ENCODE assay signal across 10 cellular contexts in genomic region chr22:35437038-35437437, GRCh38. TPM values are rescaled to one million over a fixed set of nuclear protein-coding genes. Genes with fewer than 3 reads are reported as not detected.
DNase-seq lines count a peak whose midpoint lies in the region; ATAC-seq, FAIRE-seq and TF ChIP-seq lines count a peak whose summit lies in the region.
"Had no signal": no experiment of that assay in that cellular context is flagged by ENCODE, and none has a peak within 500 bp of the region (broad histone marks: within the 10 kb centered on the region; RNA-seq: fewer than 3 reads in every experiment).

No MANE protein-coding gene starts in this region.

- H3K27ac Mint-ChIP-seq in WTC11 = no peak overlapping the region
- H3K27ac Mint-ChIP-seq: mesothelial cell of epicardium had no signal

- no peaks in the 10 kb centered on the region for H3K4me1 Mint-ChIP-seq in WTC11
- H3K4me1 Mint-ChIP-seq: mesothelial cell of epicardium had no signal

- peaks cover 50% of the 10 kb centered on the region for H3K36me3 Mint-ChIP-seq in WTC11

- ATAC-seq in WTC11 (peak; percentile 75), HG03039 (IDR thresholded peaks at IDR 0.05; ENCODE audit: unreplicated experiment) (no peak), HG02623 (IDR thresholded peaks at IDR 0.05; ENCODE audit: unreplicated experiment) (no peak), HG02763 (IDR thresholded peaks at IDR 0.05; ENCODE audit: unreplicated experiment) (no peak)

- FAIRE-seq in urothelium cell line (lab: Jason Lieb, UNC) = no peak

- POLR2A ChIA-PET in WTC11 (lab: Charles Lee) = interaction anchor here (0.6 kb wide), 1 partner anchor 88 kb away, joined by 6 read pairs; no protein-coding TSS in a partner anchor

- H3K4me3 Mint-ChIP-seq in WTC11 = no peak overlapping the region
- H3K4me3 Mint-ChIP-seq: mesothelial cell of epicardium had no signal

- DNase-seq in stimulated activated CD4-positive, alpha-beta T cell treated with anti-CD3 and anti-CD28 coated beads, Interleukin-12 subunit alpha, Interleukin-12 subunit beta, amount 100 ng/mL, for 48 hours (ENCODE audit: low read depth in 2 of 3, low spot score in 1 of 3) = peak in 2 of 3 donors; percentile 10 to 23
- no peak for DNase-seq in stimulated activated CD4-positive, alpha-beta T cell treated with anti-CD3 and anti-CD28 coated beads, Interleukin-12 subunit alpha, Interleukin-12 subunit beta, amount 100 ng/mL, for 4 hours
- DNase-seq in HK-2 (ENCODE audit: unreplicated experiment) (peak; percentile 48), WTC11 (ENCODE audit: low spot score) (no peak), urothelium cell line (ENCODE audit: low spot score) (peak; percentile 30)
- DNase-seq: activated effector memory CD4-positive, alpha-beta T cell treated with Interleukin-2 at 50 U/mL for 16 hours had no signal

- peaks cover 2% of the 10 kb centered on the region; the same call in 1 of the 2 replicates for H3K27me3 Mint-ChIP-seq in WTC11 (ENCODE audit: low read depth)

- H3K9me3 Mint-ChIP-seq in WTC11 = peaks cover 20% of the 10 kb centered on the region

- TF ChIP-seq CTCF in WTC11 (IDR thresholded peaks at IDR 0.05) = no peak

- CTCF ChIA-PET in WTC11 (lab: Charles Lee) = no interaction called here

TF ChIP-seq in WTC11, 78 proteins besides CTCF, POLR2A, EP300 and RAD21 (continues in another document):
- TF ChIP-seq, protein P1, sequence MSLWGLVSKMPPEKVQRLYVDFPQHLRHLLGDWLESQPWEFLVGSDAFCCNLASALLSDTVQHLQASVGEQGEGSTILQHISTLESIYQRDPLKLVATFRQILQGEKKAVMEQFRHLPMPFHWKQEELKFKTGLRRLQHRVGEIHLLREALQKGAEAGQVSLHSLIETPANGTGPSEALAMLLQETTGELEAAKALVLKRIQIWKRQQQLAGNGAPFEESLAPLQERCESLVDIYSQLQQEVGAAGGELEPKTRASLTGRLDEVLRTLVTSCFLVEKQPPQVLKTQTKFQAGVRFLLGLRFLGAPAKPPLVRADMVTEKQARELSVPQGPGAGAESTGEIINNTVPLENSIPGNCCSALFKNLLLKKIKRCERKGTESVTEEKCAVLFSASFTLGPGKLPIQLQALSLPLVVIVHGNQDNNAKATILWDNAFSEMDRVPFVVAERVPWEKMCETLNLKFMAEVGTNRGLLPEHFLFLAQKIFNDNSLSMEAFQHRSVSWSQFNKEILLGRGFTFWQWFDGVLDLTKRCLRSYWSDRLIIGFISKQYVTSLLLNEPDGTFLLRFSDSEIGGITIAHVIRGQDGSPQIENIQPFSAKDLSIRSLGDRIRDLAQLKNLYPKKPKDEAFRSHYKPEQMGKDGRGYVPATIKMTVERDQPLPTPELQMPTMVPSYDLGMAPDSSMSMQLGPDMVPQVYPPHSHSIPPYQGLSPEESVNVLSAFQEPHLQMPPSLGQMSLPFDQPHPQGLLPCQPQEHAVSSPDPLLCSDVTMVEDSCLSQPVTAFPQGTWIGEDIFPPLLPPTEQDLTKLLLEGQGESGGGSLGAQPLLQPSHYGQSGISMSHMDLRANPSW (CRISPR knock-in tag; conservative IDR thresholded peaks at IDR 0.05; ENCODE audit: low read depth) = no peak
- TF ChIP-seq TEAD4 (CRISPR knock-in tag; IDR thresholded peaks at IDR 0.05) = no peak
- TF ChIP-seq ETV6 (CRISPR knock-in tag; IDR thresholded peaks at IDR 0.05) = no peak
- peak; percentile 93 for TF ChIP-seq USF2 (CRISPR knock-in tag; IDR thresholded peaks at IDR 0.05)
- no peak for TF ChIP-seq ZNF219 (CRISPR knock-in tag; IDR thresholded peaks at IDR 0.05; ENCODE audit: borderline replicate concordance)
- TF ChIP-seq ZNF671 (CRISPR knock-in tag; IDR thresholded peaks at IDR 0.05) = no peak
- TF ChIP-seq, protein P2, sequence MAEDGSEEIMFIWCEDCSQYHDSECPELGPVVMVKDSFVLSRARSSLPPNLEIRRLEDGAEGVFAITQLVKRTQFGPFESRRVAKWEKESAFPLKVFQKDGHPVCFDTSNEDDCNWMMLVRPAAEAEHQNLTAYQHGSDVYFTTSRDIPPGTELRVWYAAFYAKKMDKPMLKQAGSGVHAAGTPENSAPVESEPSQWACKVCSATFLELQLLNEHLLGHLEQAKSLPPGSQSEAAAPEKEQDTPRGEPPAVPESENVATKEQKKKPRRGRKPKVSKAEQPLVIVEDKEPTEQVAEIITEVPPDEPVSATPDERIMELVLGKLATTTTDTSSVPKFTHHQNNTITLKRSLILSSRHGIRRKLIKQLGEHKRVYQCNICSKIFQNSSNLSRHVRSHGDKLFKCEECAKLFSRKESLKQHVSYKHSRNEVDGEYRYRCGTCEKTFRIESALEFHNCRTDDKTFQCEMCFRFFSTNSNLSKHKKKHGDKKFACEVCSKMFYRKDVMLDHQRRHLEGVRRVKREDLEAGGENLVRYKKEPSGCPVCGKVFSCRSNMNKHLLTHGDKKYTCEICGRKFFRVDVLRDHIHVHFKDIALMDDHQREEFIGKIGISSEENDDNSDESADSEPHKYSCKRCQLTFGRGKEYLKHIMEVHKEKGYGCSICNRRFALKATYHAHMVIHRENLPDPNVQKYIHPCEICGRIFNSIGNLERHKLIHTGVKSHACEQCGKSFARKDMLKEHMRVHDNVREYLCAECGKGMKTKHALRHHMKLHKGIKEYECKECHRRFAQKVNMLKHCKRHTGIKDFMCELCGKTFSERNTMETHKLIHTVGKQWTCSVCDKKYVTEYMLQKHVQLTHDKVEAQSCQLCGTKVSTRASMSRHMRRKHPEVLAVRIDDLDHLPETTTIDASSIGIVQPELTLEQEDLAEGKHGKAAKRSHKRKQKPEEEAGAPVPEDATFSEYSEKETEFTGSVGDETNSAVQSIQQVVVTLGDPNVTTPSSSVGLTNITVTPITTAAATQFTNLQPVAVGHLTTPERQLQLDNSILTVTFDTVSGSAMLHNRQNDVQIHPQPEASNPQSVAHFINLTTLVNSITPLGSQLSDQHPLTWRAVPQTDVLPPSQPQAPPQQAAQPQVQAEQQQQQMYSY (CRISPR knock-in tag; IDR thresholded peaks at IDR 0.05) = no peak
- no peak for TF ChIP-seq OVOL2 (CRISPR knock-in tag; IDR thresholded peaks at IDR 0.05; ENCODE audit: borderline replicate concordance)
- no peak for TF ChIP-seq HMGA2 (CRISPR knock-in tag; IDR thresholded peaks at IDR 0.05)
- no peak for TF ChIP-seq FOXK1 (CRISPR knock-in tag; IDR thresholded peaks at IDR 0.05)
- no peak for TF ChIP-seq GRHL2 (CRISPR knock-in tag; IDR thresholded peaks at IDR 0.05; ENCODE audit: insufficient replicate concordance, severe bottlenecking)
- TF ChIP-seq ZNF121 (CRISPR knock-in tag; IDR thresholded peaks at IDR 0.05) = no peak
- no peak for TF ChIP-seq FOXP4 (CRISPR knock-in tag; IDR thresholded peaks at IDR 0.05)
- TF ChIP-seq GTF2I (CRISPR knock-in tag; conservative IDR thresholded peaks at IDR 0.05) = no peak
- no peak for TF ChIP-seq HMGXB4 (CRISPR knock-in tag; IDR thresholded peaks at IDR 0.05)
- no peak for TF ChIP-seq CDX4 (CRISPR knock-in tag; IDR thresholded peaks at IDR 0.05; ENCODE audit: borderline replicate concordance)
- TF ChIP-seq PRRX2 (CRISPR knock-in tag; IDR thresholded peaks at IDR 0.05) = no peak
- TF ChIP-seq ZNF138 (CRISPR knock-in tag; conservative IDR thresholded peaks at IDR 0.05) = no peak
- no peak for TF ChIP-seq TP53 (CRISPR knock-in tag; IDR thresholded peaks at IDR 0.05)
- TF ChIP-seq MAX (CRISPR knock-in tag; IDR thresholded peaks at IDR 0.05) = no peak

RNA-seq across cellular contexts. Expression of gene MCM5, which starts 37.1 kb away (rescaled TPM):
- 229 to 261 TPM (median 229 TPM) in 3 replicates for total RNA-seq in WTC11 (2021)

RNA-seq across cellular contexts. Expression of gene HMOX1, which starts 56.1 kb away (rescaled TPM):
- 11.1 to 12.1 TPM (median 11.1 TPM) in 3 replicates for total RNA-seq in WTC11 (2021)

Comparison
In these comparisons a context has a peak if more than half of its experiments do, and no peak if none do; other contexts are left out.
1. DNase-seq: peak in stimulated activated CD4-positive, alpha-beta T cell treated with anti-CD3 and anti-CD28 coated beads, Interleukin-12 subunit alpha, Interleukin-12 subunit beta, amount 100 ng/mL, for 48 hours (2 of 3), HK-2 (single experiment) and urothelium cell line (single experiment); none in stimulated activated CD4-positive, alpha-beta T cell treated with anti-CD3 and anti-CD28 coated beads, Interleukin-12 subunit alpha, Interleukin-12 subunit beta, amount 100 ng/mL, for 4 hours (single experiment) and WTC11 (single experiment).